In the genomic region with DNA sequence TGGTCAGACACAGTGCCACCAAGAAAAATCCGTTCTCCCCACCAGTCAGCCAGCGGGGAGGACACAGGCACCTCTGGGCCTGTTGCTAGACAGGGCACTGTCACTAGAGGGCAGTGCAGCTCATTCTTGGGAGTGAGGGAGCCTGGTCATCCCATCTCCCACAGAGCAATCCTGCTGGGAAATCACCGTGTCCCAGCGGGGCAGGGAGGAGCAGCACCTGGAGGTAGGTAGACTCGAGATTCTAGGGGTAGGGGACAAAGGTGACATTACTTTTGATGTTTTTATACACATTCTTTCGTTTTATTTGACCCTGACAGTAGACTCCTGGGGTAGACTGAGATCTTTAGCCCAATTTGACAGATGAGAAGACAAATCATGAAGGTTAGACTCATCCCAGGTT, we compare ENCODE assay signal across 8 cellular contexts.
DNase-seq lines count a peak whose midpoint lies in the region; ATAC-seq and TF ChIP-seq lines count a peak whose summit lies in the region.

No MANE protein-coding gene starts in this region.

- in situ Hi-C loops in astrocyte of the cerebellum (cut with HindIII; ENCODE audit: low sequenced_read_pairs) = no loop called here

- DNase-seq in GM10266 (ENCODE audit: extremely low spot score) = peak; percentile 78
- peak; percentile 68 for DNase-seq in NCI-H128 (lab: John Stamatoyannopoulos, UW; ENCODE audit: unreplicated experiment)
- peak; percentile 19 for DNase-seq in T-helper 22 cell (ENCODE audit: low read depth)
- DNase-seq in astrocyte of the cerebellum (ENCODE audit: low read depth) = peak; percentile 8
- DNase-seq in hypothalamus (lab: John Stamatoyannopoulos, UW) = peak in 50 of 51 donors; percentile 8 to 86 (median 58)
- peak; percentile 67 for DNase-seq in stimulated activated CD4-positive, alpha-beta T cell treated with anti-CD3 and anti-CD28 coated beads, Interleukin-12 subunit alpha, Interleukin-12 subunit beta, amount 100 ng/mL, for 4 hours

- TF ChIP-seq CTCF in GM10266 (IDR thresholded peaks at IDR 0.05; ENCODE audit: control insufficient read depth, insufficient read depth, low read depth, missing control alignments) = peak; percentile 94
- peak; percentile 96 for TF ChIP-seq CTCF in astrocyte of the cerebellum (IDR thresholded peaks at IDR 0.05; ENCODE audit: low read depth, low read length, missing control alignments)

- ATAC-seq in HG02571 (IDR thresholded peaks at IDR 0.05; ENCODE audit: unreplicated experiment) (peak; percentile 81), GM19455 (IDR thresholded peaks at IDR 0.05; ENCODE audit: unreplicated experiment) (no peak)

- H3K4me3 ChIP-seq in astrocyte of the cerebellum (ENCODE audit: low read depth, low read length) = no peak overlapping the region

Comparison
In these comparisons a context has a peak if more than half of its experiments do, and no peak if none do; other contexts are left out.
1. DNase-seq: peak in every context shown above with its lines; median percentile 78 in GM10266; 68 in NCI-H128; 67 in stimulated activated CD4-positive, alpha-beta T cell treated with anti-CD3 and anti-CD28 coated beads, Interleukin-12 subunit alpha, Interleukin-12 subunit beta, amount 100 ng/mL, for 4 hours; 58 in hypothalamus; 19 in T-helper 22 cell; 8 in astrocyte of the cerebellum.